Comparison of ENCODE assay signal across 12 cellular contexts in genomic region chr1:66342707-66343106, GRCh38.
DNase-seq lines count a peak whose midpoint lies in the region; ATAC-seq and TF ChIP-seq lines count a peak whose summit lies in the region.
"Had no signal": no experiment of that assay in that cellular context is flagged by ENCODE, and none has a peak within 500 bp of the region (broad histone marks: within the 10 kb centered on the region; RNA-seq: fewer than 3 reads in every experiment).

No MANE protein-coding gene starts in this region.

- TF ChIP-seq POLR2A in vagina (IDR thresholded peaks at IDR 0.05): no peak

- H3K4me3 ChIP-seq in right cardiac atrium (ENCODE audit: low read length): no peak overlapping the region
- H3K4me3 ChIP-seq in vagina: no peak overlapping the region
- H3K4me3 ChIP-seq: SJCRH30 had no signal

- H3K36me3 Mint-ChIP-seq in HFFc6 (ENCODE audit: low read depth): peaks cover 54% of the 10 kb centered on the region
- H3K36me3 Mint-ChIP-seq in activated CD4-positive, alpha-beta memory T cell treated with anti-CD3 and anti-CD28 coated beads, Interleukin-2, amount 10 ng/mL, durations not matched to agents 7 days and 5 days (ENCODE audit: low read depth): peaks cover 59% of the 10 kb centered on the region

- ATAC-seq in right cardiac atrium (no peak), Right ventricle myocardium inferior (no peak)
- ATAC-seq in stimulated activated naive CD8-positive, alpha-beta T cell treated with anti-CD3 and anti-CD28 coated beads, Interleukin-15, amount 100 ng/mL, for 72 hours: peak; percentile 55
- ATAC-seq: activated CD4-positive, CD25-positive, alpha-beta regulatory T cell treated with anti-CD3 and anti-CD28 coated beads, Interleukin-2, amount 50 U/mL, for 24 hours had no signal

- DNase-seq in right cardiac atrium (peak in 1 of 3 donors; percentile 9), Right ventricle myocardium inferior (ENCODE audit: missing footprints) (no peak), HFFc6 (no peak), putamen (ENCODE audit: low spot score) (no peak), vagina (ENCODE audit: extremely low spot score in 2 of 2) (no peak)
- no peak for DNase-seq in activated CD4-positive, alpha-beta memory T cell treated with anti-CD3 and anti-CD28 coated beads, Interleukin-2, amount 10 ng/mL, durations not matched to agents 7 days and 5 days
- DNase-seq in stimulated activated naive CD8-positive, alpha-beta T cell treated with anti-CD3 and anti-CD28 coated beads, Interleukin-15, amount 100 ng/mL, for 72 hours: no peak
- DNase-seq in stimulated activated CD4-positive, alpha-beta T cell treated with anti-CD3 and anti-CD28 coated beads, Interleukin-4, amount 100 ng/mL, for 4 hours: no peak
- DNase-seq: amniotic stem cell, H7, SJCRH30 had no signal

- intact Hi-C loops in right cardiac atrium (cut with DNase I): no loop called here
- intact Hi-C loops in Right ventricle myocardium inferior (cut with DNase I): no loop called here
- intact Hi-C loops in vagina (cut with DNase I): no loop called here

- H3K27ac ChIP-seq in right cardiac atrium (ENCODE audit: low read length) (peak overlapping the region; percentile 64), vagina (no peak overlapping the region)
- H3K27ac ChIP-seq: SJCRH30 had no signal

- H3K9me3 Mint-ChIP-seq in HFFc6: no peaks in the 10 kb centered on the region
- no peaks in the 10 kb centered on the region for H3K9me3 Mint-ChIP-seq in activated CD4-positive, alpha-beta memory T cell treated with anti-CD3 and anti-CD28 coated beads, Interleukin-2, amount 10 ng/mL, durations not matched to agents 7 days and 5 days
- no peaks in the 10 kb centered on the region for H3K9me3 Mint-ChIP-seq in stimulated activated naive CD8-positive, alpha-beta T cell treated with anti-CD3 and anti-CD28 coated beads, Interleukin-15, amount 100 ng/mL, for 72 hours

- H3K4me1 ChIP-seq in right cardiac atrium (ENCODE audit: control insufficient read depth, insufficient read depth, low read length) (peaks cover 8% of the 10 kb centered on the region), vagina (peaks cover 10% of the 10 kb centered on the region)
- H3K4me1 ChIP-seq: SJCRH30 had no signal

- CTCF ChIA-PET in activated CD4-positive, alpha-beta memory T cell treated with anti-CD3 and anti-CD28 coated beads, Interleukin-2, amount 10 ng/mL, durations not matched to agents 7 days and 5 days (lab: Charles Lee): interaction anchor here (0.6 to 3.9 kb wide), 12 partner anchors 8 to 582 kb away, joined by 3 to 32 read pairs (median 4); partner anchors contain the start of genes DNAI4 and MIER1

- POLR2A ChIA-PET in activated CD4-positive, alpha-beta memory T cell treated with anti-CD3 and anti-CD28 coated beads, Interleukin-2, amount 10 ng/mL, durations not matched to agents 7 days and 5 days (lab: Charles Lee): interaction anchor here (0.9 to 13.6 kb wide), 10 partner anchors 7 to 96 kb away, joined by 3 to 255 read pairs (median 4); no protein-coding TSS in a partner anchor

- WGBS in right cardiac atrium: 78% methylated on average over 7 of the region's 7 CpGs

- TF ChIP-seq CTCF in HFFc6 (IDR thresholded peaks at IDR 0.05) (no peak), vagina (IDR thresholded peaks at IDR 0.05) (no peak)

- peaks cover 90% of the 10 kb centered on the region for H3K4me1 Mint-ChIP-seq in HFFc6 (ENCODE audit: low read depth)
- peaks cover 83% of the 10 kb centered on the region for H3K4me1 Mint-ChIP-seq in activated CD4-positive, alpha-beta memory T cell treated with anti-CD3 and anti-CD28 coated beads, Interleukin-2, amount 10 ng/mL, durations not matched to agents 7 days and 5 days
- H3K4me1 Mint-ChIP-seq in stimulated activated naive CD8-positive, alpha-beta T cell treated with anti-CD3 and anti-CD28 coated beads, Interleukin-15, amount 100 ng/mL, for 72 hours: peaks cover 79% of the 10 kb centered on the region

- H3K27me3 Mint-ChIP-seq in HFFc6 (ENCODE audit: insufficient read depth): no peaks in the 10 kb centered on the region; the same call in 1 of the 2 replicates
- H3K27me3 Mint-ChIP-seq in activated CD4-positive, alpha-beta memory T cell treated with anti-CD3 and anti-CD28 coated beads, Interleukin-2, amount 10 ng/mL, durations not matched to agents 7 days and 5 days: no peaks in the 10 kb centered on the region
- no peaks in the 10 kb centered on the region for H3K27me3 Mint-ChIP-seq in stimulated activated naive CD8-positive, alpha-beta T cell treated with anti-CD3 and anti-CD28 coated beads, Interleukin-15, amount 100 ng/mL, for 72 hours

- no peaks in the 10 kb centered on the region for H3K9me3 ChIP-seq in right cardiac atrium (ENCODE audit: control insufficient read depth, low read length)
- H3K9me3 ChIP-seq in vagina: no peaks in the 10 kb centered on the region
- H3K9me3 ChIP-seq: SJCRH30 had no signal

- peak overlapping the region; percentile 70 for H3K4me3 Mint-ChIP-seq in HFFc6
- H3K4me3 Mint-ChIP-seq in activated CD4-positive, alpha-beta memory T cell treated with anti-CD3 and anti-CD28 coated beads, Interleukin-2, amount 10 ng/mL, durations not matched to agents 7 days and 5 days: peak overlapping the region; percentile 31
- H3K4me3 Mint-ChIP-seq in stimulated activated naive CD8-positive, alpha-beta T cell treated with anti-CD3 and anti-CD28 coated beads, Interleukin-15, amount 100 ng/mL, for 72 hours: peak overlapping the region; percentile 59 to 73

- H3K27me3 ChIP-seq in right cardiac atrium (ENCODE audit: control insufficient read depth, insufficient read depth) (no peaks in the 10 kb centered on the region), vagina (no peaks in the 10 kb centered on the region)
- H3K27me3 ChIP-seq: SJCRH30 had no signal

- peak overlapping the region; percentile 79 for H3K27ac Mint-ChIP-seq in HFFc6
- peak overlapping the region; percentile 68 for H3K27ac Mint-ChIP-seq in activated CD4-positive, alpha-beta memory T cell treated with anti-CD3 and anti-CD28 coated beads, Interleukin-2, amount 10 ng/mL, durations not matched to agents 7 days and 5 days
- peak overlapping the region in 1 of 2 donors; percentile 71 for H3K27ac Mint-ChIP-seq in stimulated activated naive CD8-positive, alpha-beta T cell treated with anti-CD3 and anti-CD28 coated beads, Interleukin-15, amount 100 ng/mL, for 72 hours

- no peaks in the 10 kb centered on the region for H3K36me3 ChIP-seq in vagina
- H3K36me3 ChIP-seq: SJCRH30 had no signal
